8 cellular contexts compared by ENCODE assay signal in the genomic region with DNA sequence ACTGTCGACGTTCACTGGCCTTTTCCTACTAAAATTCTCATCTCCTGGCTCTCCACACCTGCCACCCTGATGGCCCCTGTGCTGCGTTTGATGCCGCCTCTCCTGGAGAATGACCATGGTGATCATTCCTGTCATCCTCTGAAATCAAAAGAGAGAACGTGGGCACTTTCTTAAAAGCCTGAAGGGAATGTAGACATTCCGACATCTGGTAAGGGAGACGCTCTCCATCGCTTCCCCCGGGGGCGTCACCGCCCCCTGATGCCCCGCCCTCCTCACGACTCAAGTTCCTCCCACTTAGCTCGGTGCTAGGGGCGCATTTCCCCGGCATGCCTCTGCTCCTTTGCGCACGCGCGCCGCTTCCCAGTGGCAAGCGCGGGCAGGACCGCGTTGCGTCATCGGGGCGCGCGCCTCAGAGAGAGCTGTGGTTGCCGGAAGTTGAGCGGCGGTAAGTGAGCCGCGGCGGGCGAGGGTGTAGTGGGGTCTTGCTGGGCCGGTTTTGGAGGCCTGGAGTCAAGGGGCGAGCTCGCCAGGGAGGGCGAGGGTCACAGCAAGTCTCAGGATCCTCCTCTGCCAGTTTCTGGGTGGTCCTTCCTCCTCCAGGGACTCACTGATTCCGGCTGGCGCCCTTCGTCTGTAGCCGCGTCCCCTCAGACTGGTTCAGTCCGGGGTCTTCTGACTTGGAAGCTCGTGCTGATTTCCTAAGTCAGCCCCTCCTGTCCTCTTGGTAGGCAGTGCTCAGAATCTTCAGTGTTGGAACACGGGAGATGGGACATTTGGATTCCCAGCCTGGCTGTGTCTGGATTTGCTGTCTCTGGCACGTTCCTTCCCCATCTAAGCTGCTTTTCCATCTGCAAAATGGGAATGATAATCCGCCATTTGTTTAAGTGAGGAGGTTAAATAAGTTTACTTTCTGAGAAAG.
DNase-seq lines count a peak whose midpoint lies in the region; ATAC-seq and TF ChIP-seq lines count a peak whose summit lies in the region.

A gene with protein sequence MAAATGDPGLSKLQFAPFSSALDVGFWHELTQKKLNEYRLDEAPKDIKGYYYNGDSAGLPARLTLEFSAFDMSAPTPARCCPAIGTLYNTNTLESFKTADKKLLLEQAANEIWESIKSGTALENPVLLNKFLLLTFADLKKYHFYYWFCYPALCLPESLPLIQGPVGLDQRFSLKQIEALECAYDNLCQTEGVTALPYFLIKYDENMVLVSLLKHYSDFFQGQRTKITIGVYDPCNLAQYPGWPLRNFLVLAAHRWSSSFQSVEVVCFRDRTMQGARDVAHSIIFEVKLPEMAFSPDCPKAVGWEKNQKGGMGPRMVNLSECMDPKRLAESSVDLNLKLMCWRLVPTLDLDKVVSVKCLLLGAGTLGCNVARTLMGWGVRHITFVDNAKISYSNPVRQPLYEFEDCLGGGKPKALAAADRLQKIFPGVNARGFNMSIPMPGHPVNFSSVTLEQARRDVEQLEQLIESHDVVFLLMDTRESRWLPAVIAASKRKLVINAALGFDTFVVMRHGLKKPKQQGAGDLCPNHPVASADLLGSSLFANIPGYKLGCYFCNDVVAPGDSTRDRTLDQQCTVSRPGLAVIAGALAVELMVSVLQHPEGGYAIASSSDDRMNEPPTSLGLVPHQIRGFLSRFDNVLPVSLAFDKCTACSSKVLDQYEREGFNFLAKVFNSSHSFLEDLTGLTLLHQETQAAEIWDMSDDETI (plus strand): TSS at position 412 of the 919 bp plus-strand sequence. CDS start 26,299 bp downstream, outside the sequence.

- peak within 1 kb of the TSS; percentile 99 for H3K27ac Mint-ChIP-seq in central memory CD8-positive, alpha-beta T cell (ENCODE audit: low read depth)

- H3K36me3 Mint-ChIP-seq in central memory CD8-positive, alpha-beta T cell (ENCODE audit: insufficient read depth) = peaks cover 20% of the 10 kb centered on the region

- peaks cover 3% of the 10 kb centered on the region for H3K27me3 Mint-ChIP-seq in central memory CD8-positive, alpha-beta T cell

- H3K4me3 Mint-ChIP-seq in central memory CD8-positive, alpha-beta T cell = peak within 1 kb of the TSS; percentile 89

- TF ChIP-seq CTCF in AG09319 (IDR thresholded peaks at IDR 0.05; ENCODE audit: low read depth, low read length) = no peak

- peak; percentile 94 for ATAC-seq in GM19025 (IDR thresholded peaks at IDR 0.05; ENCODE audit: low read depth, unreplicated experiment)
- ATAC-seq in HG03342 (IDR thresholded peaks at IDR 0.05; ENCODE audit: unreplicated experiment) = peak; percentile 99
- peak; percentile 89 for ATAC-seq in central memory CD8-positive, alpha-beta T cell (replicated peaks; ENCODE audit: extremely low read depth, poor library complexity, severe bottlenecking)

- peak; percentile 90 for DNase-seq in AG09319 (ENCODE audit: extremely low read depth, low read depth)
- peak; percentile 74 to 95 for DNase-seq in NCI-H446 (lab: John Stamatoyannopoulos, UW)
- DNase-seq in activated CD4-positive, CD25-positive, alpha-beta regulatory T cell treated with anti-CD3 and anti-CD28 coated beads, Interleukin-2, amount 50 U/mL, for 16 hours (ENCODE audit: low read depth, low spot score) = peak; percentile 96
- DNase-seq in central memory CD8-positive, alpha-beta T cell (ENCODE audit: low spot score in 2 of 2) = peak; percentile 91 to 94
- peak; percentile 97 for DNase-seq in iris pigment epithelial cell (ENCODE audit: low read depth)
- peak; percentile 96 for DNase-seq in stimulated activated CD4-positive, alpha-beta T cell treated with anti-CD3 and anti-CD28 coated beads, Interleukin-12 subunit alpha, Interleukin-12 subunit beta, amount 100 ng/mL, for 4 hours

- peaks cover 7% of the 10 kb centered on the region for H3K9me3 Mint-ChIP-seq in central memory CD8-positive, alpha-beta T cell

- H3K4me1 Mint-ChIP-seq in central memory CD8-positive, alpha-beta T cell = peaks cover 44% of the 10 kb centered on the region

Comparison
In these comparisons a context has a peak if more than half of its experiments do, and no peak if none do; other contexts are left out.
1. Peak in every context shown above with its lines: DNase-seq and ATAC-seq.